Comparison of ENCODE assay signal across 9 cellular contexts in genomic region chr12:51986834-51987233, GRCh38. TPM values are rescaled to one million over a fixed set of nuclear protein-coding genes. Genes with fewer than 3 reads are reported as not detected.
"Had no signal": no experiment of that assay in that cellular context is flagged by ENCODE, and none has a peak within 500 bp of the region (broad histone marks: within the 10 kb centered on the region; RNA-seq: fewer than 3 reads in every experiment).

No MANE protein-coding gene starts in this region.

- H3K4me3 ChIP-seq: GM23248, GM23338, HAP-1 had no signal

- H3K9me3 Mint-ChIP-seq: GM23338, H9, HFFc6 had no signal

- H3K27ac Mint-ChIP-seq: GM23338, H9, HFFc6 had no signal

- H3K4me1 Mint-ChIP-seq: GM23338, H9 had no signal

- H3K4me3 Mint-ChIP-seq: GM23338, H9, HFFc6 had no signal

- DNase-seq: GM23248, GOT3, H7, H9, HCEC 1CT, HFFc6 had no signal

- H3K27ac ChIP-seq: GM23248 had no signal

- H3K9me3 ChIP-seq: HAP-1 had no signal

- ATAC-seq: GM23338, HCT116 had no signal

- H3K4me1 ChIP-seq: HAP-1 had no signal

RNA-seq across cellular contexts. Expression of gene TAMALIN, which starts 19.9 kb away (rescaled TPM):
- polyA plus RNA-seq: GM23248 had no signal
